29 cellular contexts compared by ENCODE assay signal in genomic region chr1:158771950-158772866, GRCh38. TPM values are rescaled to one million over a fixed set of nuclear protein-coding genes. Genes with fewer than 3 reads are reported as not detected.
DNase-seq lines count a peak whose midpoint lies in the region; ATAC-seq, FAIRE-seq and TF ChIP-seq lines count a peak whose summit lies in the region.
"Had no signal": no experiment of that assay in that cellular context is flagged by ENCODE, and none has a peak within 500 bp of the region (broad histone marks: within the 10 kb centered on the region; RNA-seq: fewer than 3 reads in every experiment).

A gene with protein sequence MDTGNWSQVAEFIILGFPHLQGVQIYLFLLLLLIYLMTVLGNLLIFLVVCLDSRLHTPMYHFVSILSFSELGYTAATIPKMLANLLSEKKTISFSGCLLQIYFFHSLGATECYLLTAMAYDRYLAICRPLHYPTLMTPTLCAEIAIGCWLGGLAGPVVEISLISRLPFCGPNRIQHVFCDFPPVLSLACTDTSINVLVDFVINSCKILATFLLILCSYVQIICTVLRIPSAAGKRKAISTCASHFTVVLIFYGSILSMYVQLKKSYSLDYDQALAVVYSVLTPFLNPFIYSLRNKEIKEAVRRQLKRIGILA (minus strand): TSS chr1:158772195. CDS start chr1:158766682, 5,513 bp downstream.

- H3K27me3 ChIP-seq in GM23338 (ENCODE audit: insufficient read depth) (no peaks in the 10 kb centered on the region), K562 (ENCODE audit: control insufficient read depth in 2 of 2, insufficient read depth in 2 of 2, low read length in 2 of 2) (no peaks in the 10 kb centered on the region), smooth muscle cell (ENCODE audit: low read depth) (no peaks in the 10 kb centered on the region)
- H3K27me3 ChIP-seq: BE2C, BLaER1 had no signal

- in situ Hi-C loops in K562 (cut with MboI) = no loop called here

- H3K36me3 Mint-ChIP-seq in GM23338 (ENCODE audit: low read depth) = no peaks in the 10 kb centered on the region
- H3K36me3 Mint-ChIP-seq: CD14-positive monocyte; CD4-positive, alpha-beta memory T cell; CD4-positive, CD25-positive, alpha-beta regulatory T cell had no signal

- H3K9me2 ChIP-seq in GM23338 (ENCODE audit: insufficient read depth) = peaks cover 4% of the 10 kb centered on the region; the same call in 1 of the 2 replicates

- H3K4me2 ChIP-seq in GM23338 = no peak within 1 kb of the TSS
- H3K4me2 ChIP-seq in K562 (ENCODE audit: insufficient read depth, low read length) = peak within 1 kb of the TSS; percentile 28; the same call in 1 of the 2 replicates
- H3K4me2 ChIP-seq in smooth muscle cell = no peak within 1 kb of the TSS
- H3K4me2 ChIP-seq: BLaER1 had no signal

- H3K36me3 ChIP-seq in GM23338 (ENCODE audit: insufficient read depth) (no peaks in the 10 kb centered on the region), K562 (ENCODE audit: control insufficient read depth, insufficient read depth, low read length) (no peaks in the 10 kb centered on the region), smooth muscle cell (ENCODE audit: low read depth) (no peaks in the 10 kb centered on the region)
- H3K36me3 ChIP-seq: BE2C, BLaER1 had no signal

- POLR2A ChIA-PET in K562 (lab: Yijun Ruan, JAX) = interaction anchor here (0.6 kb wide), 1 partner anchor 37 kb away, joined by 3 read pairs; no protein-coding TSS in a partner anchor

- H3K9me3 ChIP-seq in K562 (replicated peaks; ENCODE audit: control insufficient read depth, insufficient read depth, low read depth, low read length) (no peaks in the 10 kb centered on the region), smooth muscle cell (replicated peaks; ENCODE audit: low read depth) (no peaks in the 10 kb centered on the region)
- H3K9me3 ChIP-seq: BE2C, BLaER1 had no signal

- no peak within 1 kb of the TSS for H3K4me3 ChIP-seq in GM23338
- no peak within 1 kb of the TSS for H3K4me3 ChIP-seq in K562
- H3K4me3 ChIP-seq in smooth muscle cell = no peak within 1 kb of the TSS
- H3K4me3 ChIP-seq: BLaER1 had no signal

- TF ChIP-seq CTCF in GM23338 (conservative IDR thresholded peaks at IDR 0.05; ENCODE audit: low read depth in 2 of 2) (no peak), K562 (IDR thresholded peaks at IDR 0.05 in 2 of 3, conservative IDR thresholded peaks at IDR 0.05 in 1 of 3; ENCODE audit: insufficient read depth in 2 of 3, low read depth in 1 of 3, low read length in 3 of 3) (no peak), smooth muscle cell (IDR thresholded peaks at IDR 0.05; ENCODE audit: borderline replicate concordance, insufficient read depth, poor library complexity, severe bottlenecking) (no peak)

- CTCF ChIA-PET in K562 (lab: Yijun Ruan, JAX; ENCODE audit: low intra/inter-chr PET ratio) = no interaction called here

- H4K20me1 ChIP-seq in GM23338 (replicated peaks; ENCODE audit: insufficient read depth) (no peaks in the 10 kb centered on the region), K562 (replicated peaks; ENCODE audit: control insufficient read depth, insufficient read depth, low read length) (no peaks in the 10 kb centered on the region), smooth muscle cell (ENCODE audit: low read depth) (no peaks in the 10 kb centered on the region)
- H4K20me1 ChIP-seq: BLaER1 had no signal

- no peak within 1 kb of the TSS for H3K27ac Mint-ChIP-seq in GM23338
- H3K27ac Mint-ChIP-seq: CD14-positive monocyte; CD4-positive, alpha-beta memory T cell; CD4-positive, CD25-positive, alpha-beta regulatory T cell; CD8-positive, alpha-beta memory T cell had no signal

- H3K79me2 ChIP-seq in GM23338 (replicated peaks; ENCODE audit: insufficient read depth) = no peaks in the 10 kb centered on the region
- no peaks in the 10 kb centered on the region for H3K79me2 ChIP-seq in K562 (ENCODE audit: control insufficient read depth, insufficient read depth, low read length)
- no peaks in the 10 kb centered on the region for H3K79me2 ChIP-seq in smooth muscle cell (ENCODE audit: low read depth)

- no peaks in the 10 kb centered on the region for H3K4me1 Mint-ChIP-seq in GM23338
- H3K4me1 Mint-ChIP-seq: CD4-positive, alpha-beta memory T cell; CD4-positive, CD25-positive, alpha-beta regulatory T cell; CD8-positive, alpha-beta memory T cell had no signal

- TF ChIP-seq EP300 in K562 (IDR thresholded peaks at IDR 0.05; ENCODE audit: low read length) = no peak

- no peak for TF ChIP-seq POLR2A in K562 (conservative IDR thresholded peaks at IDR 0.05)

- H3K9me3 Mint-ChIP-seq in GM23338 = no peaks in the 10 kb centered on the region
- H3K9me3 Mint-ChIP-seq: CD4-positive, alpha-beta memory T cell; CD8-positive, alpha-beta memory T cell had no signal

- 21% methylated on average over 6 of the region's 6 CpGs for WGBS in K562 (ENCODE audit: insufficient coverage, low coverage, missing lambda C conversion rate)
- WGBS in smooth muscle cell (ENCODE audit: low lambda C conversion rate) = 85% methylated on average over 6 of the region's 6 CpGs

- no peak for TF ChIP-seq RAD21 in K562 (CRISPR knock-in tag; conservative IDR thresholded peaks at IDR 0.05 in 1 of 2, IDR thresholded peaks at IDR 0.05 in 1 of 2)

- no peaks in the 10 kb centered on the region for H3F3A ChIP-seq in GM23338 (replicated peaks; ENCODE audit: low read depth)
- H3F3A ChIP-seq in smooth muscle cell (ENCODE audit: low read depth) = no peaks in the 10 kb centered on the region

- H3K9me1 ChIP-seq in K562 (ENCODE audit: control insufficient read depth, insufficient read depth, low read length) = no peaks in the 10 kb centered on the region

- no peak for DNase-seq in GM23338 (ENCODE audit: low spot score)
- peak in 1 of 4 experiments; percentile 27 for DNase-seq in K562 (ENCODE audit: extremely low read depth in 1 of 4, low spot score in 3 of 4)
- DNase-seq in smooth muscle cell (lab: John Stamatoyannopoulos, UW; ENCODE audit: unreplicated experiment) = no peak
- no peak for DNase-seq in SW480 (ENCODE audit: low spot score)
- DNase-seq in left ventricle myocardium superior = no peak
- DNase-seq in GF-D8 (lab: John Stamatoyannopoulos, UW) = no peak
- DNase-seq: 8988T; ACHN; BE2C; C1 segment of cervical spinal cord; CD4-positive, alpha-beta memory T cell; CD4-positive, CD25-positive, alpha-beta regulatory T cell; CD8-positive, alpha-beta memory T cell; COR-L47; DMS 273 treated with DMSO at 0.1 percent for 48 hours; DMS153; DMS53; DMS79; DND-41; EL; GDM1 had no signal

- no peaks in the 10 kb centered on the region for H3K4me1 ChIP-seq in GM23338 (ENCODE audit: insufficient read depth)
- H3K4me1 ChIP-seq in K562 (replicated peaks in 1 of 2; ENCODE audit: control insufficient read depth in 2 of 2, insufficient read depth in 2 of 2, low read length in 2 of 2) = peaks cover 0 to 7% of the 10 kb centered on the region in 2 experiments; a peak in 2 of 5 replicates
- no peaks in the 10 kb centered on the region for H3K4me1 ChIP-seq in smooth muscle cell (ENCODE audit: low read depth)
- H3K4me1 ChIP-seq: BE2C, BLaER1 had no signal

- no peak for FAIRE-seq in K562 (lab: Jason Lieb, UNC)
- FAIRE-seq: GM12892, GM18507 had no signal

- H3K9ac ChIP-seq in K562 (ENCODE audit: insufficient read depth in 1 of 2, low read depth in 2 of 2, low read length in 2 of 2) (no peak within 1 kb of the TSS), smooth muscle cell (ENCODE audit: low read depth) (no peak within 1 kb of the TSS)
- H3K9ac ChIP-seq: BLaER1 had no signal

- H3K27me3 Mint-ChIP-seq in GM23338 (ENCODE audit: insufficient read depth, low read depth, poor library complexity) = peaks cover 1% of the 10 kb centered on the region

- no peak for ATAC-seq in GM23338
- peak; percentile 82 for ATAC-seq in K562
- no peak for ATAC-seq in left ventricle myocardium superior

- intact Hi-C loops in K562 (cut with micrococcal nuclease) = no loop called here
- intact Hi-C loops in left ventricle myocardium superior (cut with micrococcal nuclease) = no loop called here

- no TSS peak for BruUV-seq in K562 (replicated peaks; lab: Mats Ljungman, UMichigan)

- H3K27ac ChIP-seq in GM23338 (ENCODE audit: low read depth) (no peak within 1 kb of the TSS), K562 (ENCODE audit: extremely low read depth, low read depth, low read length) (peak within 1 kb of the TSS; percentile 16; the same call in 1 of the 3 replicates), smooth muscle cell (ENCODE audit: low read depth) (no peak within 1 kb of the TSS)
- H3K27ac ChIP-seq: BLaER1 had no signal

- no peak within 1 kb of the TSS for H3K4me3 Mint-ChIP-seq in GM23338
- H3K4me3 Mint-ChIP-seq: CD14-positive monocyte; CD4-positive, alpha-beta memory T cell; CD4-positive, CD25-positive, alpha-beta regulatory T cell; CD8-positive, alpha-beta memory T cell had no signal

- H2AFZ ChIP-seq in GM23338 = peak within 1 kb of the TSS; percentile 12; the same call in 1 of the 2 replicates
- peak within 1 kb of the TSS; percentile 92 for H2AFZ ChIP-seq in K562 (ENCODE audit: low read depth, low read length)
- H2AFZ ChIP-seq in smooth muscle cell (ENCODE audit: low read depth) = peak within 1 kb of the TSS; percentile 13

TF ChIP-seq in GM23338, 12 proteins besides CTCF, POLR2A, EP300 and RAD21 (continues in another document):
- TF ChIP-seq STAT1 (IDR thresholded peaks at IDR 0.05; ENCODE audit: unreplicated experiment) = no peak

TF ChIP-seq in K562, 482 proteins besides CTCF, POLR2A, EP300 and RAD21 (continues in another document):
- TF ChIP-seq FOXK2 (conservative IDR thresholded peaks at IDR 0.05 in 1 of 2, IDR thresholded peaks at IDR 0.05 in 1 of 2; ENCODE audit: low read depth in 2 of 2) = peak; percentile 48 to 51; a peak in 2 of 4 replicates

RNA-seq across cellular contexts. Expression of the gene that starts here (rescaled TPM):
- total RNA-seq in GM23338 (2014; rRNA removed; shearing (Covaris generic)) = not detected in 2 replicates
- polyA plus RNA-seq in GM23338 (2016; fragmentation: Nextera tagmentation; extraction: Ambion mirVana) = not detected in 2 replicates
- 0.14 TPM in 1 of 2 replicates, not detected in the other for total RNA-seq in K562 (2011; cell fraction: chromatin; rRNA removed; ENCODE audit: low replicate concordance)
- total RNA-seq in K562 (2011; cell fraction: nucleolus; rRNA removed) = not detected in 2 replicates
- not detected in 2 replicates for total RNA-seq in K562 (2011; cell fraction: nucleoplasm; rRNA removed)
- not detected in 2 replicates for total RNA-seq in K562 (2014; rRNA removed)
- total RNA-seq in K562 (2014; rRNA removed; fragmentation: Illumina TruSeq; extraction: Trizol) = not detected in 2 replicates
- total RNA-seq in K562 (2015; rRNA removed; fragmentation: Illumina TruSeq; extraction: Trizol) = not detected in 2 replicates
- total RNA-seq in K562 (2021) = not detected in 2 replicates
- 0.07 TPM in 1 of 2 replicates, not detected in the other for polyA plus RNA-seq in K562 (2011; rRNA removed)
- not detected in 2 replicates for polyA plus RNA-seq in K562 (2011; cell fraction: cytosol; rRNA removed)
- 0.17 TPM in 1 of 2 replicates, not detected in the other for polyA plus RNA-seq in K562 (2011; cell fraction: nucleus; rRNA removed)
- polyA plus RNA-seq in K562 (2012) = 0.03 TPM in 1 of 2 replicates, not detected in the other
- not detected in 2 replicates for polyA plus RNA-seq in K562 (2014; fragmentation: Illumina TruSeq; extraction: Trizol)
- polyA plus RNA-seq in K562 (2014; fragmentation: Nextera tagmentation; extraction: Ambion mirVana) = under 1 TPM in 1 of 2 experiments, not detected in 1; 0.01 TPM
- not detected in 2 replicates for polyA plus RNA-seq in K562 (2014; rRNA removed)
- not detected in 2 replicates for polyA minus RNA-seq in K562 (2011; rRNA and poly(A)+ RNA removed)
- polyA minus RNA-seq in K562 (2011; cell fraction: cytosol; rRNA and poly(A)+ RNA removed) = not detected in 2 replicates
- polyA minus RNA-seq in K562 (2011; cell fraction: nucleus; rRNA and poly(A)+ RNA removed) = not detected in 2 replicates
- total RNA-seq in smooth muscle cell = not detected in 2 replicates
- not detected in 2 replicates for polyA plus RNA-seq in smooth muscle cell
- not detected for total RNA-seq in left ventricle myocardium superior
- total RNA-seq: A673; CD4-positive, alpha-beta memory T cell; CD4-positive, CD25-positive, alpha-beta regulatory T cell; CD8-positive, alpha-beta memory T cell; Daoy; G401 had no signal
- polyA plus RNA-seq: AG04450; CD14-positive monocyte; CD4-positive, alpha-beta memory T cell; CD4-positive, CD25-positive, alpha-beta regulatory T cell; CD8-positive, alpha-beta memory T cell had no signal

Comparison
In these comparisons a context has a peak if more than half of its experiments do, and no peak if none do; other contexts are left out.
1. Peak in ATAC-seq, H3K27ac ChIP-seq and H3K4me2 ChIP-seq in K562; RNA of the gene not detected or under 1 TPM.
2. H2AFZ ChIP-seq: peak in every context shown above with its lines; median percentile 92 in K562; 13 in smooth muscle cell; 12 in GM23338.